27 cellular contexts compared by ENCODE assay signal in the genomic region with DNA sequence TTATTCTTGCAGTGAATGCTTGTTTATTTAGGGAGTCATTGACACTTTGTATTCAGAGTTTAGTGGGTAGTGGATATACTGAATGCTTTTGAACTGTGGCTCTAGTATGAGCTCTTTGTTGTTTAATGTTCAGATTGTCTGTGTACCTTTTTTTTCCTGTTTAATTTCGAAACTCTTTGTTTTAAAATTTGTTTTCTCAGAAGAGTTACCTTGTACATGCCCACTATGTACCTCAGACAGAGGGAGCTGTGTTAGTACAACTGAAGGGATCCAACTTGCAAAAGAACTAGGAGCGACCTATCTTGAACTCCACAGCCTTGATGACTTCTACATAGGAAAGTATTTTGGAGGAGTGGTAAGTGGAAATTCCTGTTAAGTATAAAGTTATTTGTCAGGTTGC.
"Had no signal": no experiment of that assay in that cellular context is flagged by ENCODE, and none has a peak within 500 bp of the region (broad histone marks: within the 10 kb centered on the region; RNA-seq: fewer than 3 reads in every experiment).

No MANE protein-coding gene starts in this region.

- H3K4me1 ChIP-seq: parathyroid adenoma had no signal

- H3K4me3 Mint-ChIP-seq: activated CD4-positive, alpha-beta memory T cell treated with anti-CD3 and anti-CD28 coated beads for 36 hours; activated CD4-positive, alpha-beta T cell treated with anti-CD3 and anti-CD28 coated beads, Interleukin-2, amount 10 ng/mL, durations not matched to agents 24 days and 14 days; activated naive CD4-positive, alpha-beta T cell treated with anti-CD3 and anti-CD28 coated beads for 36 hours; activated naive CD8-positive, alpha-beta T cell treated with anti-CD3 and anti-CD28 coated beads for 36 hours; activated T-helper 1 cell treated with anti-CD3 and anti-CD28 coated beads, Interleukin-12 subunit alpha, Interleukin-12 subunit beta, Interleukin-2, Interleukin-4 antibody, amounts not matched to agents 30 ng/mL and 10 ng/mL and 1 ng/mL, durations not matched to agents 14 hours and 24 hours and 36 hours; memory B cell; naive thymus-derived CD8-positive, alpha-beta T cell; neural crest cell; T-helper 17 cell had no signal

- DNase-seq: activated CD4-positive, alpha-beta memory T cell treated with anti-CD3 and anti-CD28 coated beads for 36 hours; activated CD4-positive, alpha-beta T cell treated with anti-CD3 and anti-CD28 coated beads, Interleukin-2, amount 10 ng/mL, durations not matched to agents 24 days and 14 days; activated CD4-positive, CD25-positive, alpha-beta regulatory T cell treated with anti-CD3 and anti-CD28 coated beads, Interleukin-2, amount 50 U/mL, for 72 hours; activated CD8-positive, alpha-beta memory T cell treated with anti-CD3 and anti-CD28 coated beads, Interleukin-2, amount 50 U/mL, for 4 hours; activated effector memory CD4-positive, alpha-beta T cell treated with anti-CD3 and anti-CD28 coated beads, Interleukin-2, amount 50 U/mL, for 16 hours; activated naive CD4-positive, alpha-beta T cell treated with anti-CD3 and anti-CD28 coated beads for 36 hours; activated naive CD8-positive, alpha-beta T cell treated with anti-CD3 and anti-CD28 coated beads for 36 hours; activated T-cell treated with anti-CD3 and anti-CD28 coated beads, Interleukin-2, amount 50 U/mL, for 1 hour; adrenal gland; aorta; body of pancreas; esophagus squamous epithelium; islet precursor cell; naive thymus-derived CD8-positive, alpha-beta T cell; nucleus accumbens; stimulated activated CD4-positive, alpha-beta T cell treated with anti-CD3 and anti-CD28 coated beads, Interleukin-2, amount 100 ng/mL, for 48 hours; stimulated activated naive CD4-positive, alpha-beta T cell treated with Interleukin-2 at 50 U/mL for 16 hours; T-helper 17 cell; T1000; trophoblast cell had no signal

- H3K9me3 ChIP-seq: adrenal gland, body of pancreas, esophagus squamous epithelium, right atrium auricular region had no signal

- H3K27me3 ChIP-seq: adrenal gland, body of pancreas, esophagus squamous epithelium, hepatocyte, right atrium auricular region had no signal

- H3K27ac Mint-ChIP-seq: activated CD4-positive, alpha-beta memory T cell treated with anti-CD3 and anti-CD28 coated beads for 36 hours; activated CD4-positive, alpha-beta T cell treated with anti-CD3 and anti-CD28 coated beads, Interleukin-2, amount 10 ng/mL, durations not matched to agents 24 days and 14 days; activated naive CD4-positive, alpha-beta T cell treated with anti-CD3 and anti-CD28 coated beads for 36 hours; activated naive CD8-positive, alpha-beta T cell treated with anti-CD3 and anti-CD28 coated beads for 36 hours; activated T-helper 1 cell treated with anti-CD3 and anti-CD28 coated beads, Interleukin-12 subunit alpha, Interleukin-12 subunit beta, Interleukin-2, Interleukin-4 antibody, amounts not matched to agents 30 ng/mL and 10 ng/mL and 1 ng/mL, durations not matched to agents 14 hours and 24 hours and 36 hours; memory B cell; naive thymus-derived CD8-positive, alpha-beta T cell; T-helper 17 cell had no signal

- H3K9ac ChIP-seq: parathyroid adenoma had no signal

- H3K27ac ChIP-seq: epithelial cell of prostate, hepatocyte, right atrium auricular region had no signal

- H3K4me1 Mint-ChIP-seq: memory B cell; naive thymus-derived CD8-positive, alpha-beta T cell had no signal

- H2AFZ ChIP-seq: hepatocyte, parathyroid adenoma had no signal

- H3K27me3 Mint-ChIP-seq: activated naive CD8-positive, alpha-beta T cell treated with anti-CD3 and anti-CD28 coated beads for 36 hours; memory B cell; naive thymus-derived CD8-positive, alpha-beta T cell had no signal

- H3K4me3 ChIP-seq: adrenal gland, body of pancreas, esophagus squamous epithelium, hepatocyte, right atrium auricular region had no signal

- H3K36me3 Mint-ChIP-seq: activated CD4-positive, alpha-beta memory T cell treated with anti-CD3 and anti-CD28 coated beads for 36 hours; activated naive CD8-positive, alpha-beta T cell treated with anti-CD3 and anti-CD28 coated beads for 36 hours; memory B cell; naive thymus-derived CD8-positive, alpha-beta T cell had no signal

- H3K9me3 Mint-ChIP-seq: activated CD4-positive, alpha-beta memory T cell treated with anti-CD3 and anti-CD28 coated beads for 36 hours; activated CD4-positive, alpha-beta T cell treated with anti-CD3 and anti-CD28 coated beads, Interleukin-2, amount 10 ng/mL, durations not matched to agents 24 days and 14 days; activated naive CD4-positive, alpha-beta T cell treated with anti-CD3 and anti-CD28 coated beads for 36 hours; activated naive CD8-positive, alpha-beta T cell treated with anti-CD3 and anti-CD28 coated beads for 36 hours; activated T-helper 1 cell treated with anti-CD3 and anti-CD28 coated beads, Interleukin-12 subunit alpha, Interleukin-12 subunit beta, Interleukin-2, Interleukin-4 antibody, amounts not matched to agents 30 ng/mL and 10 ng/mL and 1 ng/mL, durations not matched to agents 14 hours and 24 hours and 36 hours; memory B cell; naive thymus-derived CD8-positive, alpha-beta T cell; neural crest cell had no signal

- ATAC-seq: body of pancreas; naive thymus-derived CD8-positive, alpha-beta T cell; T-helper 17 cell had no signal
